Comparison of ENCODE assay signal across 11 cellular contexts in genomic region chr17:17107891-17108680, GRCh38.
DNase-seq lines count a peak whose midpoint lies in the region; ATAC-seq and TF ChIP-seq lines count a peak whose summit lies in the region.
"Had no signal": no experiment of that assay in that cellular context is flagged by ENCODE, and none has a peak within 500 bp of the region (broad histone marks: within the 10 kb centered on the region; RNA-seq: fewer than 3 reads in every experiment).

No MANE protein-coding gene starts in this region.

- H3K4me1 ChIP-seq in endodermal cell (ENCODE audit: control insufficient read depth, insufficient read depth, low read length) (no peaks in the 10 kb centered on the region), muscle layer of duodenum (ENCODE audit: control insufficient read depth in 1 of 2, insufficient read depth in 2 of 2, low read length in 2 of 2) (peaks cover 29 to 51% of the 10 kb centered on the region in 2 donors), transverse colon (peaks cover 34 to 55% (median 47%) of the 10 kb centered on the region in 4 donors)

- H3K4me3 ChIP-seq in endodermal cell (ENCODE audit: low read length) (no peak overlapping the region), muscle layer of duodenum (ENCODE audit: low read depth in 1 of 2, low read length in 2 of 2) (no peak overlapping the region), transverse colon (no peak overlapping the region)

- H3K36me3 Mint-ChIP-seq in activated CD8-positive, alpha-beta T cell treated with anti-CD3 and anti-CD28 coated beads for 36 hours (ENCODE audit: low read depth), result no peaks in the 10 kb centered on the region
- H3K36me3 Mint-ChIP-seq in activated CD8-positive, alpha-beta T cell treated with anti-CD3 and anti-CD28 coated beads, Interleukin-2, amount 10 ng/mL, durations not matched to agents 7 days and 5 days (ENCODE audit: low read depth), result peaks cover 7% of the 10 kb centered on the region
- H3K36me3 Mint-ChIP-seq in endodermal cell (ENCODE audit: low read depth), result no peaks in the 10 kb centered on the region

- POLR2A ChIA-PET in activated CD8-positive, alpha-beta T cell treated with anti-CD3 and anti-CD28 coated beads for 36 hours (lab: Charles Lee), result interaction anchor here (0.9 kb wide), 1 partner anchor 24 kb away, joined by 3 read pairs; no protein-coding TSS in a partner anchor
- POLR2A ChIA-PET in activated CD8-positive, alpha-beta T cell treated with anti-CD3 and anti-CD28 coated beads, Interleukin-2, amount 10 ng/mL, durations not matched to agents 7 days and 5 days (lab: Charles Lee), result interaction anchor here (1.2 kb wide), 1 partner anchor 12 kb away, joined by 3 read pairs; no protein-coding TSS in a partner anchor

- in situ Hi-C loops in transverse colon (cut with MboI; ENCODE audit: low pct_ligation_motif_present in 1 of 4, low pct_unique_long_range_greater_than_20kb in 1 of 4, low sequenced_read_pairs in 3 of 4), result no loop called here

- DNase-seq in activated CD8-positive, alpha-beta T cell treated with anti-CD3 and anti-CD28 coated beads for 36 hours, result peak; percentile 30
- no peak for DNase-seq in activated CD8-positive, alpha-beta T cell treated with anti-CD3 and anti-CD28 coated beads, Interleukin-2, amount 10 ng/mL, durations not matched to agents 7 days and 5 days
- DNase-seq in endodermal cell (no peak), transverse colon (no peak), LoVo (ENCODE audit: low spot score) (no peak), NCI-H1105 treated with DMSO at 0.1 percent for 48 hours (lab: John Stamatoyannopoulos, UW) (no peak), foreskin melanocyte (no peak)
- DNase-seq: AML-193, NCI-H1105, T-helper 1 cell had no signal

- no peak overlapping the region for H3K9ac ChIP-seq in endodermal cell (ENCODE audit: extremely low read depth, low read length, poor library complexity, severe bottlenecking)

- H3K4me1 Mint-ChIP-seq in activated CD8-positive, alpha-beta T cell treated with anti-CD3 and anti-CD28 coated beads for 36 hours (ENCODE audit: low read depth), result peaks cover 45% of the 10 kb centered on the region
- H3K4me1 Mint-ChIP-seq in activated CD8-positive, alpha-beta T cell treated with anti-CD3 and anti-CD28 coated beads, Interleukin-2, amount 10 ng/mL, durations not matched to agents 7 days and 5 days (ENCODE audit: low read depth), result peaks cover 46% of the 10 kb centered on the region
- H3K4me1 Mint-ChIP-seq in endodermal cell, result peaks cover 6% of the 10 kb centered on the region

- no peaks in the 10 kb centered on the region for H3K9me3 ChIP-seq in endodermal cell (ENCODE audit: control insufficient read depth, low read length)
- no peaks in the 10 kb centered on the region for H3K9me3 ChIP-seq in muscle layer of duodenum (ENCODE audit: control insufficient read depth in 1 of 2, low read length in 2 of 2)
- no peaks in the 10 kb centered on the region for H3K9me3 ChIP-seq in transverse colon

- peak; percentile 66 for ATAC-seq in activated CD8-positive, alpha-beta T cell treated with anti-CD3 and anti-CD28 coated beads for 36 hours
- ATAC-seq in activated CD8-positive, alpha-beta T cell treated with anti-CD3 and anti-CD28 coated beads, Interleukin-2, amount 10 ng/mL, durations not matched to agents 7 days and 5 days, result no peak

- WGBS in endodermal cell (ENCODE audit: insufficient coverage in 1 of 2, insufficient read length in 1 of 2), 2 experiments, result 89 to 92% methylated on average over 4 to 7 of the region's 7 CpGs
- 40 to 72% methylated on average over 1 to 7 of the region's 7 CpGs for WGBS in transverse colon (ENCODE audit: low coverage in 1 of 2), 2 donors

- H3K27me3 ChIP-seq in endodermal cell (ENCODE audit: control insufficient read depth, insufficient read depth, low read length, poor library complexity, severe bottlenecking), result no peaks in the 10 kb centered on the region
- no peaks in the 10 kb centered on the region for H3K27me3 ChIP-seq in muscle layer of duodenum (ENCODE audit: low read depth, low read length)
- no peaks in the 10 kb centered on the region for H3K27me3 ChIP-seq in transverse colon

- CTCF ChIA-PET in activated CD8-positive, alpha-beta T cell treated with anti-CD3 and anti-CD28 coated beads for 36 hours (lab: Charles Lee), result interaction anchor here (0.6 to 1.2 kb wide), 4 partner anchors 11 to 57 kb away, joined by 3 to 7 read pairs (median 3); no protein-coding TSS in a partner anchor
- CTCF ChIA-PET in activated CD8-positive, alpha-beta T cell treated with anti-CD3 and anti-CD28 coated beads, Interleukin-2, amount 10 ng/mL, durations not matched to agents 7 days and 5 days (lab: Charles Lee), result interaction anchor here (0.7 to 1.3 kb wide), 4 partner anchors 9 to 128 kb away, joined by 3 read pairs; no protein-coding TSS in a partner anchor

- intact Hi-C loops in activated CD8-positive, alpha-beta T cell treated with anti-CD3 and anti-CD28 coated beads for 36 hours (cut with micrococcal nuclease), result no loop called here
- intact Hi-C loops in transverse colon (cut with DNase I; ENCODE audit: low total_unique reads), result no loop called here

- TF ChIP-seq POLR2A in transverse colon (IDR thresholded peaks at IDR 0.05), result no peak

- no peak for TF ChIP-seq CTCF in activated CD8-positive, alpha-beta T cell treated with anti-CD3 and anti-CD28 coated beads for 36 hours (IDR thresholded peaks at IDR 0.05)
- no peak for TF ChIP-seq CTCF in endodermal cell (conservative IDR thresholded peaks at IDR 0.05)
- TF ChIP-seq CTCF in transverse colon (IDR thresholded peaks at IDR 0.05), result no peak

- H3K27ac ChIP-seq in endodermal cell (ENCODE audit: low read depth, low read length) (no peak overlapping the region), muscle layer of duodenum (ENCODE audit: low read length) (peak overlapping the region; percentile 45), transverse colon (peak overlapping the region; percentile 81 to 84 (median 83))

- H3K27ac Mint-ChIP-seq in activated CD8-positive, alpha-beta T cell treated with anti-CD3 and anti-CD28 coated beads for 36 hours, result peak overlapping the region; percentile 77
- H3K27ac Mint-ChIP-seq in activated CD8-positive, alpha-beta T cell treated with anti-CD3 and anti-CD28 coated beads, Interleukin-2, amount 10 ng/mL, durations not matched to agents 7 days and 5 days, result no peak overlapping the region
- H3K27ac Mint-ChIP-seq in endodermal cell, result peak overlapping the region; percentile 72

- H3K36me3 ChIP-seq in endodermal cell (ENCODE audit: control insufficient read depth, insufficient read depth, low read length) (peaks cover 4% of the 10 kb centered on the region), muscle layer of duodenum (ENCODE audit: control insufficient read depth in 1 of 2, insufficient read depth in 2 of 2, low read length in 2 of 2) (no peaks in the 10 kb centered on the region), transverse colon (no peaks in the 10 kb centered on the region)

- H3K4me3 Mint-ChIP-seq in activated CD8-positive, alpha-beta T cell treated with anti-CD3 and anti-CD28 coated beads for 36 hours, result no peak overlapping the region
- H3K4me3 Mint-ChIP-seq in activated CD8-positive, alpha-beta T cell treated with anti-CD3 and anti-CD28 coated beads, Interleukin-2, amount 10 ng/mL, durations not matched to agents 7 days and 5 days, result no peak overlapping the region
- H3K4me3 Mint-ChIP-seq in endodermal cell, result no peak overlapping the region

- no peak for TF ChIP-seq EP300 in transverse colon (IDR thresholded peaks at IDR 0.05; ENCODE audit: low read depth)

- H3K27me3 Mint-ChIP-seq in activated CD8-positive, alpha-beta T cell treated with anti-CD3 and anti-CD28 coated beads for 36 hours, result no peaks in the 10 kb centered on the region
- H3K27me3 Mint-ChIP-seq in activated CD8-positive, alpha-beta T cell treated with anti-CD3 and anti-CD28 coated beads, Interleukin-2, amount 10 ng/mL, durations not matched to agents 7 days and 5 days (ENCODE audit: low read depth), result no peaks in the 10 kb centered on the region
- no peaks in the 10 kb centered on the region for H3K27me3 Mint-ChIP-seq in endodermal cell (ENCODE audit: insufficient read depth)

- no peaks in the 10 kb centered on the region for H3K9me3 Mint-ChIP-seq in activated CD8-positive, alpha-beta T cell treated with anti-CD3 and anti-CD28 coated beads for 36 hours
- no peaks in the 10 kb centered on the region for H3K9me3 Mint-ChIP-seq in activated CD8-positive, alpha-beta T cell treated with anti-CD3 and anti-CD28 coated beads, Interleukin-2, amount 10 ng/mL, durations not matched to agents 7 days and 5 days (ENCODE audit: insufficient read depth)
- H3K9me3 Mint-ChIP-seq in endodermal cell, result no peaks in the 10 kb centered on the region
